8 cellular contexts compared by ENCODE assay signal in the genomic region with DNA sequence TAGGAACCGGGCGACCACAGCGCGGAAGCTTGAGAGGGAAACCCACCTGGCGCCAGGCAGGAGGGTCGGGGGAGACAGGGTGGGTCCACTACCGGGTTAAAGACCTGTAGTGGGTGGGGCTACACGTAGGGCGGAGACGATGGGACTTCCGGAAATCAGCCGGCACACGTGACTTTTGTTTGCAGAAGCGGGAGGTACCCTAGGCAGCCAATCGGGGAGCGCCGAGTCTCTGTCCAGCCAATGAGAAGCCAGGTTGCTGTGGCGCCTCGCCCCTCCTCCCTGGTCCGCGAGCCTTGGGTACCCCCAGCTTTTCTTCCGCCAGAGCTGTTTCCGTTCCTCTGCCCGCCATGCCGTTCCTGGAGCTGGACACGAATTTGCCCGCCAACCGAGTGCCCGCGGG. TPM values are rescaled to one million over a fixed set of nuclear protein-coding genes. Genes with fewer than 3 reads are reported as not detected.
DNase-seq lines count a peak whose midpoint lies in the region; ATAC-seq, FAIRE-seq and TF ChIP-seq lines count a peak whose summit lies in the region.
"Not testable (repeated sequence)": the region's sequence is repeated elsewhere in the genome, so short reads cannot be mapped to it uniquely, and the experiment has no call there.

DDTL (plus strand) TSS at position 321 of the 400 bp plus-strand sequence; CDS start at position 348, 27 bp downstream.

- peaks cover 17% of the 10 kb centered on the region for H3K4me1 Mint-ChIP-seq in CD8-positive, alpha-beta T cell (ENCODE audit: low read depth)
- H3K4me1 Mint-ChIP-seq in natural killer cell, result peaks cover 0 to 11% of the 10 kb centered on the region in 2 donors

- peaks cover 15% of the 10 kb centered on the region for H3K36me3 ChIP-seq in CD8-positive, alpha-beta T cell (ENCODE audit: insufficient read depth, low read length)

- not testable (repeated sequence) for H3K27me3 ChIP-seq in CD8-positive, alpha-beta T cell (ENCODE audit: insufficient read depth, low read length)

- intact Hi-C loops in CD8-positive, alpha-beta T cell (cut with DNase I, micrococcal nuclease); natural killer cell (cut with micrococcal nuclease): not testable (repeated sequence)

- H3K27ac Mint-ChIP-seq in CD8-positive, alpha-beta T cell; natural killer cell: not testable (repeated sequence)

- TF ChIP-seq CTCF in CD8-positive, alpha-beta T cell (IDR thresholded peaks at IDR 0.05); natural killer cell (IDR thresholded peaks at IDR 0.05): not testable (repeated sequence)

- POLR2A ChIA-PET in CD8-positive, alpha-beta T cell (lab: Charles Lee), result not testable (repeated sequence)

- ATAC-seq in CD8-positive, alpha-beta T cell, result peak; percentile 96
- ATAC-seq in GM19043 (IDR thresholded peaks at IDR 0.05; ENCODE audit: low read depth, unreplicated experiment) (peak; percentile 94), GM21576 (IDR thresholded peaks at IDR 0.05; ENCODE audit: unreplicated experiment) (peak; percentile 92), HG02938 (IDR thresholded peaks at IDR 0.05; ENCODE audit: unreplicated experiment) (peak; percentile 78), HG03432 (IDR thresholded peaks at IDR 0.05; ENCODE audit: unreplicated experiment) (peak; percentile 89), natural killer cell (peak; percentile 94 to 98 (median 97))
- peak; percentile 98 to 99 for ATAC-seq in activated CD4-positive, CD25-positive, alpha-beta regulatory T cell treated with anti-CD3 and anti-CD28 coated beads, Interleukin-2, amount 50 U/mL, for 24 hours

- peaks cover 24% of the 10 kb centered on the region for H3K36me3 Mint-ChIP-seq in CD8-positive, alpha-beta T cell
- not testable (repeated sequence) for H3K36me3 Mint-ChIP-seq in natural killer cell

- H3K27me3 Mint-ChIP-seq in CD8-positive, alpha-beta T cell (ENCODE audit: low read depth); natural killer cell (ENCODE audit: low read depth in 2 of 2): not testable (repeated sequence)

- not testable (repeated sequence) for H3K4me3 Mint-ChIP-seq in CD8-positive, alpha-beta T cell; natural killer cell

- FAIRE-seq in frontal cortex (lab: Jason Lieb, UNC), result peak; percentile 87

- not testable (repeated sequence) for H3K4me1 ChIP-seq in CD8-positive, alpha-beta T cell (ENCODE audit: insufficient read depth, low read length)

- not testable (repeated sequence) for DNase-seq in CD8-positive, alpha-beta T cell; frontal cortex (ENCODE audit: low spot score in 2 of 2); natural killer cell

- H3K9me3 Mint-ChIP-seq in CD8-positive, alpha-beta T cell; natural killer cell: not testable (repeated sequence)

- CTCF ChIA-PET in CD8-positive, alpha-beta T cell (lab: Charles Lee), result not testable (repeated sequence)

- H3K4me3 ChIP-seq in CD8-positive, alpha-beta T cell (ENCODE audit: low read depth, low read length), result not testable (repeated sequence)

- not testable (repeated sequence) for H3K9me3 ChIP-seq in CD8-positive, alpha-beta T cell (ENCODE audit: low read length)

- not testable (repeated sequence) for H3K27ac ChIP-seq in CD8-positive, alpha-beta T cell (ENCODE audit: low read depth, low read length)

RNA-seq across cellular contexts. Expression of gene DDTL, which starts in this region (rescaled TPM):
- total RNA-seq in CD8-positive, alpha-beta T cell, result not detected
- 3.7 TPM for total RNA-seq in frontal cortex
- 1 to 10 TPM in 1 of 3 donors, not detected in 2; 5.0 TPM for total RNA-seq in natural killer cell

Comparison
In these comparisons a context has a peak if more than half of its experiments do, and no peak if none do; other contexts are left out.
1. Peak in ATAC-seq in CD8-positive, alpha-beta T cell; RNA of the gene not detected or under 1 TPM.